ENCODE assay signal across 14 cellular contexts in the genomic region with DNA sequence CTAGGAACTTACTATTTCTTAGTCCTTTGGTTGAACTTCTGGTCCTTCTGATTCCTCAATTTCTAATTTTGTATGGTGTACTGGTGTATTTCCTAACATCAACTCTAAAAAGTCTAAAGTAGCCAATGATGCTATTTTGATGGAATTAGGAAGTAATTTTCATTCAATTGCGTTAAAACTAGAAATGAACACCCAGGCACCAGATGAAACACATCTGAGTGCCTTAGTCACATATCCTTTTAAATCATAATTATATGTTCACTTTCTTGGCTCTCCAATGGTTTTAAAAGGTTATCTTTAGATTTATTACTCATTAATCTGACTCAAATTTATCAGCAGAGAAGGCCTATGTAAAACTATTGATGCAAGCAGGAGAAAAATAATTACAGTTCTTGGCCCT.
A peak's percentile ranks its signal among the peaks of the same experiment; 100 is the strongest.
DNase-seq lines count a peak whose midpoint lies in the region; ATAC-seq, FAIRE-seq and TF ChIP-seq lines count a peak whose summit lies in the region.
"Had no signal": no experiment of that assay in that cellular context is flagged by ENCODE, and none has a peak within 500 bp of the region (broad histone marks: within the 10 kb centered on the region; RNA-seq: fewer than 3 reads in every experiment).

No MANE protein-coding gene starts in this region.

- ATAC-seq in heart left ventricle (peak in 2 of 4 donors; percentile 36 to 74), pancreas (peak in 2 of 4 donors; percentile 8 to 45)
- ATAC-seq: activated CD8-positive, alpha-beta T cell treated with anti-CD3 and anti-CD28 coated beads for 36 hours; left lobe of liver had no signal

- H3K27ac ChIP-seq in heart left ventricle: peak overlapping the region in 11 of 12 donors; percentile 0 to 83 (median 72)
- H3K27ac ChIP-seq in pancreas: peak overlapping the region in 2 of 4 donors; percentile 68 to 72

- H3K4me1 ChIP-seq in heart left ventricle (peaks cover 0 to 48% (median 21%) of the 10 kb centered on the region in 12 donors), pancreas (peaks cover 22 to 40% (median 29%) of the 10 kb centered on the region in 3 donors)

- no peaks in the 10 kb centered on the region for H3K36me3 Mint-ChIP-seq in brain
- H3K36me3 Mint-ChIP-seq in activated naive CD4-positive, alpha-beta T cell treated with anti-CD3 and anti-CD28 coated beads, Interleukin-2, amount 10 ng/mL, durations not matched to agents 7 days and 5 days: no peaks in the 10 kb centered on the region

- intact Hi-C loops in heart left ventricle (cut with DNase I) (loop anchor here in 3 of 10 donors (10.0 kb wide), 3 partner anchors 56 to 124 kb away; partner anchors contain the start of gene GAREM1 (in 1 of the 3)), pancreas (cut with DNase I) (no loop called here)

- H3K27ac Mint-ChIP-seq in brain: peak overlapping the region in 3 of 5 experiments; percentile 14 to 95 (median 18)
- H3K27ac Mint-ChIP-seq in activated naive CD4-positive, alpha-beta T cell treated with anti-CD3 and anti-CD28 coated beads, Interleukin-2, amount 10 ng/mL, durations not matched to agents 7 days and 5 days: no peak overlapping the region
- H3K27ac Mint-ChIP-seq: activated CD8-positive, alpha-beta T cell treated with anti-CD3 and anti-CD28 coated beads for 36 hours; T-helper 2 cell treated with Interferon-gamma antibody and Interleukin-4, amounts not matched to agents 5 μg/mL and 100 μg/mL, for 36 hours had no signal

- WGBS in heart left ventricle, 4 donors: 66 to 90% (median 77%) methylated on average over 1 of the region's 1 CpG
- WGBS in pancreas, 2 donors: 57 to 64% methylated on average over 1 of the region's 1 CpG

- no peak for TF ChIP-seq POLR2A in heart left ventricle (IDR thresholded peaks at IDR 0.05)

- H3K9me3 Mint-ChIP-seq in brain: no peaks in the 10 kb centered on the region
- no peaks in the 10 kb centered on the region for H3K9me3 Mint-ChIP-seq in activated naive CD4-positive, alpha-beta T cell treated with anti-CD3 and anti-CD28 coated beads, Interleukin-2, amount 10 ng/mL, durations not matched to agents 7 days and 5 days
- H3K9me3 Mint-ChIP-seq: activated CD8-positive, alpha-beta T cell treated with anti-CD3 and anti-CD28 coated beads for 36 hours; T-helper 2 cell treated with Interferon-gamma antibody and Interleukin-4, amounts not matched to agents 5 μg/mL and 100 μg/mL, for 36 hours had no signal

- no peaks in the 10 kb centered on the region for H3K27me3 ChIP-seq in BJ (ENCODE audit: control insufficient read depth, insufficient read depth, low read length)
- no peaks in the 10 kb centered on the region for H3K27me3 ChIP-seq in heart left ventricle
- H3K27me3 ChIP-seq in pancreas: no peaks in the 10 kb centered on the region

- no peaks in the 10 kb centered on the region for H3K9me3 ChIP-seq in heart left ventricle
- no peaks in the 10 kb centered on the region for H3K9me3 ChIP-seq in pancreas

- H3K4me1 Mint-ChIP-seq in brain: peaks cover 66% of the 10 kb centered on the region
- no peaks in the 10 kb centered on the region for H3K4me1 Mint-ChIP-seq in activated naive CD4-positive, alpha-beta T cell treated with anti-CD3 and anti-CD28 coated beads, Interleukin-2, amount 10 ng/mL, durations not matched to agents 7 days and 5 days

- H3K27me3 Mint-ChIP-seq in brain: no peaks in the 10 kb centered on the region
- H3K27me3 Mint-ChIP-seq in activated naive CD4-positive, alpha-beta T cell treated with anti-CD3 and anti-CD28 coated beads, Interleukin-2, amount 10 ng/mL, durations not matched to agents 7 days and 5 days: peaks cover 9% of the 10 kb centered on the region

- CTCF ChIA-PET in BJ (lab: Yijun Ruan, JAX): no interaction called here
- CTCF ChIA-PET in activated naive CD4-positive, alpha-beta T cell treated with anti-CD3 and anti-CD28 coated beads, Interleukin-2, amount 10 ng/mL, durations not matched to agents 7 days and 5 days (lab: Charles Lee): no interaction called here

- no peak overlapping the region for H3K4me3 ChIP-seq in BJ (ENCODE audit: low read depth, low read length)
- no peak overlapping the region for H3K4me3 ChIP-seq in heart left ventricle
- H3K4me3 ChIP-seq in pancreas: no peak overlapping the region

- H3K36me3 ChIP-seq in BJ (ENCODE audit: control insufficient read depth, insufficient read depth, low read length) (no peaks in the 10 kb centered on the region), heart left ventricle (no peaks in the 10 kb centered on the region), pancreas (no peaks in the 10 kb centered on the region)

- POLR2A ChIA-PET in BJ (lab: Charles Lee): no interaction called here

- H3K4me3 Mint-ChIP-seq in brain: no peak overlapping the region
- no peak overlapping the region for H3K4me3 Mint-ChIP-seq in activated naive CD4-positive, alpha-beta T cell treated with anti-CD3 and anti-CD28 coated beads, Interleukin-2, amount 10 ng/mL, durations not matched to agents 7 days and 5 days
- H3K4me3 Mint-ChIP-seq: activated CD8-positive, alpha-beta T cell treated with anti-CD3 and anti-CD28 coated beads for 36 hours; T-helper 2 cell treated with Interferon-gamma antibody and Interleukin-4, amounts not matched to agents 5 μg/mL and 100 μg/mL, for 36 hours had no signal

- DNase-seq in BJ (ENCODE audit: low read depth) (peak; percentile 6), heart left ventricle (no peak), pancreas (no peak), GM19240 (ENCODE audit: insufficient read length, low spot score) (no peak), putamen (ENCODE audit: low spot score) (no peak), ecto neural progenitor cell (ENCODE audit: low spot score) (no peak)
- DNase-seq in activated naive CD4-positive, alpha-beta T cell treated with anti-CD3 and anti-CD28 coated beads, Interleukin-2, amount 10 ng/mL, durations not matched to agents 7 days and 5 days: no peak
- DNase-seq: activated CD8-positive, alpha-beta T cell treated with anti-CD3 and anti-CD28 coated beads for 36 hours; activated naive CD4-positive, alpha-beta T cell; stimulated activated CD4-positive, alpha-beta T cell treated with anti-CD3 and anti-CD28 coated beads, Interleukin-12 subunit alpha, Interleukin-12 subunit beta, amount 100 ng/mL, for 4 hours; trophoblast cell had no signal

- no peak for TF ChIP-seq CTCF in BJ (IDR thresholded peaks at IDR 0.05; ENCODE audit: insufficient read depth, low read depth, low read length)
- TF ChIP-seq CTCF in brain (conservative IDR thresholded peaks at IDR 0.05): no peak
- TF ChIP-seq CTCF in heart left ventricle (IDR thresholded peaks at IDR 0.05): no peak
- no peak for TF ChIP-seq CTCF in pancreas (IDR thresholded peaks at IDR 0.05)

- peak; percentile 71 for FAIRE-seq in pancreas (lab: Jason Lieb, UNC)
